ENCODE assay signal across 18 cellular contexts in genomic region chr1:41545996-41546938, GRCh38.
DNase-seq lines count a peak whose midpoint lies in the region; ATAC-seq, FAIRE-seq and TF ChIP-seq lines count a peak whose summit lies in the region.
"Had no signal": no experiment of that assay in that cellular context is flagged by ENCODE, and none has a peak within 500 bp of the region (broad histone marks: within the 10 kb centered on the region; RNA-seq: fewer than 3 reads in every experiment).

No MANE protein-coding gene starts in this region.

- H3K4me2 ChIP-seq in fibroblast of lung (ENCODE audit: extremely low read depth, insufficient read depth, low read length): no peak overlapping the region

- POLR2A ChIA-PET in RWPE1 (lab: Yijun Ruan, JAX; ENCODE audit: low non-redundant PET): no interaction called here

- H3K4me1 Mint-ChIP-seq in activated CD4-positive, alpha-beta T cell treated with anti-CD3 and anti-CD28 coated beads, Interleukin-2, amount 10 ng/mL, durations not matched to agents 24 days and 14 days: peaks cover 4% of the 10 kb centered on the region
- peaks cover 30 to 47% of the 10 kb centered on the region in 2 donors for H3K4me1 Mint-ChIP-seq in stimulated activated naive B cell treated with anti-CD40 and anti-IgM and Interleukin-4, amounts not matched to agents 10 μg/mL and 1 μg/mL and 100 μg/mL, for 72 hours

- no peak for DNase-seq in activated CD4-positive, alpha-beta T cell treated with anti-CD3 and anti-CD28 coated beads, Interleukin-2, amount 10 ng/mL, durations not matched to agents 24 days and 14 days
- no peak for DNase-seq in activated CD4-positive, alpha-beta T cell treated with anti-CD3 and anti-CD28 coated beads for 4 hours
- DNase-seq in RWPE1 (ENCODE audit: low spot score): no peak
- DNase-seq in fibroblast of lung (ENCODE audit: low read depth in 2 of 2): peak; percentile 13 to 53
- no peak for DNase-seq in stimulated activated naive B cell treated with anti-CD40 and anti-IgM and Interleukin-4, amounts not matched to agents 10 μg/mL and 1 μg/mL and 100 μg/mL, for 72 hours
- DNase-seq in HTR-8/SVneo (ENCODE audit: insufficient read length, low spot score): no peak
- DNase-seq in DMS 273 (lab: John Stamatoyannopoulos, UW; ENCODE audit: unreplicated experiment): no peak
- no peak for DNase-seq in activated CD4-positive, alpha-beta T cell treated with anti-CD3 and anti-CD28 coated beads, Interleukin-2, amount 50 U/mL, for 48 hours
- DNase-seq: CD8-positive, alpha-beta memory T cell; foreskin melanocyte; HFFc6; IMR-90; MV-4-11; NCI-H774; occipital lobe; stimulated activated CD4-positive, alpha-beta T cell treated with anti-CD3 and anti-CD28 coated beads, Interleukin-4, amount 100 ng/mL, for 1 hour; transverse colon had no signal

- H3K27me3 Mint-ChIP-seq in activated CD4-positive, alpha-beta T cell treated with anti-CD3 and anti-CD28 coated beads, Interleukin-2, amount 10 ng/mL, durations not matched to agents 24 days and 14 days: no peaks in the 10 kb centered on the region
- H3K27me3 Mint-ChIP-seq in stimulated activated naive B cell treated with anti-CD40 and anti-IgM and Interleukin-4, amounts not matched to agents 10 μg/mL and 1 μg/mL and 100 μg/mL, for 72 hours: no peaks in the 10 kb centered on the region
- H3K27me3 Mint-ChIP-seq: CD8-positive, alpha-beta memory T cell had no signal

- no peaks in the 10 kb centered on the region for H4K20me1 ChIP-seq in fibroblast of lung (ENCODE audit: control insufficient read depth, extremely low read depth, insufficient read depth, low read length)

- ATAC-seq in stimulated activated naive B cell treated with anti-CD40 and anti-IgM and Interleukin-4, amounts not matched to agents 10 μg/mL and 1 μg/mL and 100 μg/mL, for 72 hours (replicated peaks): no peak

- H3K4me3 Mint-ChIP-seq in activated CD4-positive, alpha-beta T cell treated with anti-CD3 and anti-CD28 coated beads, Interleukin-2, amount 10 ng/mL, durations not matched to agents 24 days and 14 days: no peak overlapping the region
- no peak overlapping the region for H3K4me3 Mint-ChIP-seq in stimulated activated naive B cell treated with anti-CD40 and anti-IgM and Interleukin-4, amounts not matched to agents 10 μg/mL and 1 μg/mL and 100 μg/mL, for 72 hours
- H3K4me3 Mint-ChIP-seq: CD8-positive, alpha-beta memory T cell; HFFc6 had no signal

- no peaks in the 10 kb centered on the region for H3K9me3 ChIP-seq in fibroblast of lung (ENCODE audit: control insufficient read depth, insufficient read depth, low read depth, low read length)
- H3K9me3 ChIP-seq: transverse colon had no signal

- TF ChIP-seq CTCF in RWPE1 (conservative IDR thresholded peaks at IDR 0.05; ENCODE audit: low read depth) (no peak), fibroblast of lung (conservative IDR thresholded peaks at IDR 0.05 in 1 of 2, IDR thresholded peaks at IDR 0.05 in 1 of 2; ENCODE audit: low read depth in 1 of 2, low read length in 2 of 2) (no peak)

- H3K27me3 ChIP-seq in fibroblast of lung (ENCODE audit: control insufficient read depth, insufficient read depth, low read length): no peaks in the 10 kb centered on the region
- H3K27me3 ChIP-seq: transverse colon had no signal

- peaks cover 10% of the 10 kb centered on the region for H3K9me3 Mint-ChIP-seq in activated CD4-positive, alpha-beta T cell treated with anti-CD3 and anti-CD28 coated beads, Interleukin-2, amount 10 ng/mL, durations not matched to agents 24 days and 14 days
- peaks cover 2 to 5% of the 10 kb centered on the region in 2 donors for H3K9me3 Mint-ChIP-seq in stimulated activated naive B cell treated with anti-CD40 and anti-IgM and Interleukin-4, amounts not matched to agents 10 μg/mL and 1 μg/mL and 100 μg/mL, for 72 hours
- H3K9me3 Mint-ChIP-seq: CD8-positive, alpha-beta memory T cell had no signal

- no peaks in the 10 kb centered on the region for H3K79me2 ChIP-seq in fibroblast of lung (ENCODE audit: control insufficient read depth, insufficient read depth, low read length)

- FAIRE-seq in HTR-8/SVneo (lab: Jason Lieb, UNC): no peak

- 0 out of 2 replicates have a peak overlapping the region, but pooled peaks have one; percentile 1 for H3K27ac ChIP-seq in RWPE1
- H3K27ac ChIP-seq in fibroblast of lung (ENCODE audit: insufficient read depth, low read length): no peak overlapping the region
- H3K27ac ChIP-seq: transverse colon had no signal

- H3K27ac Mint-ChIP-seq in activated CD4-positive, alpha-beta T cell treated with anti-CD3 and anti-CD28 coated beads, Interleukin-2, amount 10 ng/mL, durations not matched to agents 24 days and 14 days: peak overlapping the region; percentile 6
- H3K27ac Mint-ChIP-seq in stimulated activated naive B cell treated with anti-CD40 and anti-IgM and Interleukin-4, amounts not matched to agents 10 μg/mL and 1 μg/mL and 100 μg/mL, for 72 hours: peak overlapping the region; percentile 31
- H3K27ac Mint-ChIP-seq: activated T-helper 2 cell treated with anti-CD3 and anti-CD28 coated beads, Interferon-gamma antibody, Interleukin-2, Interleukin-4, amounts not matched to agents 10 μg/mL and 5 μg/mL and 100 μg/mL, durations not matched to agents 14 hours and 24 hours and 36 hours; HFFc6 had no signal

- no peaks in the 10 kb centered on the region for H3K36me3 ChIP-seq in fibroblast of lung (ENCODE audit: control insufficient read depth, insufficient read depth, low read length)
- H3K36me3 ChIP-seq: transverse colon had no signal

- no peak overlapping the region for H2AFZ ChIP-seq in fibroblast of lung (ENCODE audit: low read length)

- H3K9ac ChIP-seq in fibroblast of lung (ENCODE audit: insufficient read depth, low read length): no peak overlapping the region

- CTCF ChIA-PET in RWPE1 (lab: Yijun Ruan, JAX): interaction anchor here (0.6 kb wide), 1 partner anchor 28 kb away, joined by 3 read pairs; no protein-coding TSS in a partner anchor

- intact Hi-C loops in activated CD4-positive, alpha-beta T cell treated with anti-CD3 and anti-CD28 coated beads, Interleukin-2, amount 10 ng/mL, durations not matched to agents 24 days and 14 days (cut with micrococcal nuclease): no loop called here

- peaks cover 81% of the 10 kb centered on the region for H3K36me3 Mint-ChIP-seq in activated CD4-positive, alpha-beta T cell treated with anti-CD3 and anti-CD28 coated beads, Interleukin-2, amount 10 ng/mL, durations not matched to agents 24 days and 14 days (ENCODE audit: low read depth)
- peaks cover 54 to 78% of the 10 kb centered on the region in 2 donors for H3K36me3 Mint-ChIP-seq in stimulated activated naive B cell treated with anti-CD40 and anti-IgM and Interleukin-4, amounts not matched to agents 10 μg/mL and 1 μg/mL and 100 μg/mL, for 72 hours

- H3K4me1 ChIP-seq in fibroblast of lung (ENCODE audit: control insufficient read depth, extremely low read depth, insufficient read depth, low read length): no peaks in the 10 kb centered on the region
- H3K4me1 ChIP-seq: transverse colon had no signal

- no peak overlapping the region for H3K4me3 ChIP-seq in fibroblast of lung (replicated peaks in 1 of 4; ENCODE audit: control extremely low read depth in 1 of 4, insufficient read depth in 1 of 4, low read depth in 3 of 4, low read length in 4 of 4)
- H3K4me3 ChIP-seq: transverse colon had no signal

Comparison
In these comparisons a context has a peak if more than half of its experiments do, and no peak if none do; other contexts are left out.
1. DNase-seq: peak in fibroblast of lung (2 of 2); none in activated CD4-positive, alpha-beta T cell treated with anti-CD3 and anti-CD28 coated beads, Interleukin-2, amount 10 ng/mL, durations not matched to agents 24 days and 14 days (single experiment), activated CD4-positive, alpha-beta T cell treated with anti-CD3 and anti-CD28 coated beads for 4 hours (0 of 2), RWPE1 (single experiment), stimulated activated naive B cell treated with anti-CD40 and anti-IgM and Interleukin-4, amounts not matched to agents 10 μg/mL and 1 μg/mL and 100 μg/mL, for 72 hours (single experiment), HTR-8/SVneo (single experiment), DMS 273 (single experiment) and activated CD4-positive, alpha-beta T cell treated with anti-CD3 and anti-CD28 coated beads, Interleukin-2, amount 50 U/mL, for 48 hours (0 of 2).